In the genomic region with DNA sequence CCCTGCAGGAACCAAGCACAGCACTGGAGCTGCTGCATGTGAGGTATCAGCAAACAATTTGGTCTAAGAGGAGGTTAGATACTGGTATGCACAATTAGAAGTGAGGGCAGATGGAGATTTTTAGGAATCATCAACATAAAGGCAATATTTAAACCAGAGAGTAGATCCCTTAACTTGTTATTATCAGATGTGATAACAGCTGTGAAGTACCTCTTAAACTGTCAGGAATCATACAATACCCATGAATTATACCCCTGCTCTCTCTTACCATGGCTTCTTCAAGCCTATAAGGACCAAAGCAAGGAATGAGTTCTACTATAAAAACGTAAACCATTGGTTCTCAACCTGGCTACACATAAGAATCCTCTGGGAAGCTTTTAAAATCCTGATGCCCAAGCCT, we compare ENCODE assay signal across 1 cellular context.
TF ChIP-seq lines count a peak whose summit lies in the region.

No MANE protein-coding gene starts in this region.

TF ChIP-seq in HEK293, 187 proteins besides CTCF, POLR2A, EP300 and RAD21 (continued from another document):
- no peak for TF ChIP-seq ZBTB26 (tag by site-specific recombination; optimal IDR thresholded peaks at IDR 0.05)
